9 cellular contexts compared by ENCODE assay signal in genomic region chr14:75267141-75267601, GRCh38. TPM values are rescaled to one million over a fixed set of nuclear protein-coding genes. Genes with fewer than 3 reads are reported as not detected.
A peak's percentile ranks its signal among the peaks of the same experiment; 100 is the strongest.
DNase-seq lines count a peak whose midpoint lies in the region; ATAC-seq, FAIRE-seq and TF ChIP-seq lines count a peak whose summit lies in the region.
"Had no signal": no experiment of that assay in that cellular context is flagged by ENCODE, and none has a peak within 500 bp of the region (broad histone marks: within the 10 kb centered on the region; RNA-seq: fewer than 3 reads in every experiment).

No MANE protein-coding gene starts in this region.

- WGBS in psoas muscle, 3 donors, result 40 to 51% (median 43%) methylated on average over 2 of the region's 2 CpGs

- H3K27ac ChIP-seq in AG04450 (ENCODE audit: low read depth, low read length) (peak overlapping the region; percentile 55), astrocyte (ENCODE audit: low read depth, low read length) (peak overlapping the region; percentile 72), right atrium auricular region (peak overlapping the region; percentile 60 to 75), psoas muscle (peak overlapping the region; percentile 2)

- no peaks in the 10 kb centered on the region for H3K27me3 Mint-ChIP-seq in astrocyte (ENCODE audit: low read depth, unreplicated experiment)
- H3K27me3 Mint-ChIP-seq in natural killer cell treated with Interleukin-12 subunit alpha and Interleukin-12 subunit beta and Interleukin-15 and Interleukin-18, amount 100 ng/mL, for 72 hours, result peaks cover 6% of the 10 kb centered on the region in 2 donors
- peaks cover 27% of the 10 kb centered on the region for H3K27me3 Mint-ChIP-seq in activated T-cell treated with anti-CD3 and anti-CD28 coated beads, Interleukin-2, amount 50 U/mL, for 72 hours (ENCODE audit: low read depth)
- H3K27me3 Mint-ChIP-seq in activated CD4-positive, alpha-beta T cell treated with anti-CD3 and anti-CD28 coated beads for 36 hours, result peaks cover 6% of the 10 kb centered on the region

- peak overlapping the region; percentile 66 for H3K9ac ChIP-seq in astrocyte (ENCODE audit: low read length)

- H3K4me3 Mint-ChIP-seq in astrocyte (ENCODE audit: unreplicated experiment), result peak overlapping the region; percentile 64
- H3K4me3 Mint-ChIP-seq in natural killer cell treated with Interleukin-12 subunit alpha and Interleukin-12 subunit beta and Interleukin-15 and Interleukin-18, amount 100 ng/mL, for 72 hours, result no peak overlapping the region
- no peak overlapping the region for H3K4me3 Mint-ChIP-seq in activated T-cell treated with anti-CD3 and anti-CD28 coated beads, Interleukin-2, amount 50 U/mL, for 72 hours
- no peak overlapping the region for H3K4me3 Mint-ChIP-seq in activated CD4-positive, alpha-beta T cell treated with anti-CD3 and anti-CD28 coated beads for 36 hours
- H3K4me3 Mint-ChIP-seq: stimulated activated memory B cell treated with anti-CD40 and anti-IgM and Interleukin-4, amounts not matched to agents 10 μg/mL and 1 μg/mL and 100 μg/mL, for 72 hours had no signal

- no peaks in the 10 kb centered on the region for H4K20me1 ChIP-seq in astrocyte (ENCODE audit: insufficient read depth, low read length)

- peaks cover 10% of the 10 kb centered on the region for H3K4me1 ChIP-seq in astrocyte (ENCODE audit: insufficient read depth, low read length)
- peaks cover 0 to 20% of the 10 kb centered on the region in 2 donors for H3K4me1 ChIP-seq in right atrium auricular region
- peaks cover 11% of the 10 kb centered on the region for H3K4me1 ChIP-seq in psoas muscle

- H3K27ac Mint-ChIP-seq in astrocyte (ENCODE audit: unreplicated experiment), result peak overlapping the region; percentile 99
- no peak overlapping the region for H3K27ac Mint-ChIP-seq in natural killer cell treated with Interleukin-12 subunit alpha and Interleukin-12 subunit beta and Interleukin-15 and Interleukin-18, amount 100 ng/mL, for 72 hours
- no peak overlapping the region for H3K27ac Mint-ChIP-seq in activated T-cell treated with anti-CD3 and anti-CD28 coated beads, Interleukin-2, amount 50 U/mL, for 72 hours
- no peak overlapping the region for H3K27ac Mint-ChIP-seq in activated CD4-positive, alpha-beta T cell treated with anti-CD3 and anti-CD28 coated beads for 36 hours
- H3K27ac Mint-ChIP-seq: stimulated activated memory B cell treated with anti-CD40 and anti-IgM and Interleukin-4, amounts not matched to agents 10 μg/mL and 1 μg/mL and 100 μg/mL, for 72 hours had no signal

- FAIRE-seq in astrocyte (lab: Jason Lieb, UNC), result peak; percentile 43
- FAIRE-seq in GM12892 (lab: Jason Lieb, UNC), result no peak

- H3K36me3 ChIP-seq in astrocyte (ENCODE audit: insufficient read depth, low read length) (no peaks in the 10 kb centered on the region), right atrium auricular region (no peaks in the 10 kb centered on the region), psoas muscle (ENCODE audit: insufficient read depth in 1 of 2, low read depth in 1 of 2) (no peaks in the 10 kb centered on the region)

- no peak for ATAC-seq in psoas muscle
- ATAC-seq in natural killer cell treated with Interleukin-12 subunit alpha and Interleukin-12 subunit beta and Interleukin-15 and Interleukin-18, amount 100 ng/mL, for 72 hours, result no peak
- no peak for ATAC-seq in activated T-cell treated with anti-CD3 and anti-CD28 coated beads, Interleukin-2, amount 50 U/mL, for 72 hours (replicated peaks in 1 of 2)
- ATAC-seq in activated CD4-positive, alpha-beta T cell treated with anti-CD3 and anti-CD28 coated beads for 36 hours, result no peak
- ATAC-seq: stimulated activated memory B cell treated with anti-CD40 and anti-IgM and Interleukin-4, amounts not matched to agents 10 μg/mL and 1 μg/mL and 100 μg/mL, for 72 hours had no signal

- intact Hi-C loops in psoas muscle (cut with DNase I), result no loop called here
- intact Hi-C loops in activated CD4-positive, alpha-beta T cell treated with anti-CD3 and anti-CD28 coated beads for 36 hours (cut with DNase I, micrococcal nuclease), result no loop called here

- no peaks in the 10 kb centered on the region for H3K36me3 Mint-ChIP-seq in astrocyte (ENCODE audit: low read depth, unreplicated experiment)
- no peaks in the 10 kb centered on the region for H3K36me3 Mint-ChIP-seq in natural killer cell treated with Interleukin-12 subunit alpha and Interleukin-12 subunit beta and Interleukin-15 and Interleukin-18, amount 100 ng/mL, for 72 hours
- H3K36me3 Mint-ChIP-seq in activated T-cell treated with anti-CD3 and anti-CD28 coated beads, Interleukin-2, amount 50 U/mL, for 72 hours (ENCODE audit: insufficient read depth in 2 of 2), result no peaks in the 10 kb centered on the region
- H3K36me3 Mint-ChIP-seq in activated CD4-positive, alpha-beta T cell treated with anti-CD3 and anti-CD28 coated beads for 36 hours (ENCODE audit: low read depth), result no peaks in the 10 kb centered on the region
- H3K36me3 Mint-ChIP-seq: stimulated activated memory B cell treated with anti-CD40 and anti-IgM and Interleukin-4, amounts not matched to agents 10 μg/mL and 1 μg/mL and 100 μg/mL, for 72 hours had no signal

- H3K4me3 ChIP-seq in AG04450 (ENCODE audit: low read depth, low read length) (no peak overlapping the region), astrocyte (ENCODE audit: insufficient read depth, low read depth, low read length) (no peak overlapping the region), right atrium auricular region (no peak overlapping the region), psoas muscle (no peak overlapping the region)

- DNase-seq in AG04450 (ENCODE audit: low read depth, low spot score), result no peak
- peak; percentile 82 for DNase-seq in astrocyte (ENCODE audit: low read depth)
- DNase-seq in right atrium auricular region (ENCODE audit: low spot score), result no peak
- DNase-seq in psoas muscle, result no peak
- DNase-seq in GM12892 (ENCODE audit: insufficient read length), result no peak
- no peak for DNase-seq in natural killer cell treated with Interleukin-12 subunit alpha and Interleukin-12 subunit beta and Interleukin-15 and Interleukin-18, amount 100 ng/mL, for 72 hours (ENCODE audit: low spot score)
- DNase-seq in activated T-cell treated with anti-CD3 and anti-CD28 coated beads, Interleukin-2, amount 50 U/mL, for 72 hours, result no peak
- no peak for DNase-seq in activated CD4-positive, alpha-beta T cell treated with anti-CD3 and anti-CD28 coated beads for 36 hours

- TF ChIP-seq CTCF in AG04450 (IDR thresholded peaks at IDR 0.05; ENCODE audit: low read depth, low read length) (no peak), astrocyte (IDR thresholded peaks at IDR 0.05; ENCODE audit: insufficient read depth, low read depth, low read length) (no peak), right atrium auricular region (IDR thresholded peaks at IDR 0.05) (no peak), psoas muscle (IDR thresholded peaks at IDR 0.05) (no peak)

- no peaks in the 10 kb centered on the region for H3K9me3 Mint-ChIP-seq in astrocyte (ENCODE audit: unreplicated experiment)
- no peaks in the 10 kb centered on the region for H3K9me3 Mint-ChIP-seq in natural killer cell treated with Interleukin-12 subunit alpha and Interleukin-12 subunit beta and Interleukin-15 and Interleukin-18, amount 100 ng/mL, for 72 hours
- H3K9me3 Mint-ChIP-seq in activated T-cell treated with anti-CD3 and anti-CD28 coated beads, Interleukin-2, amount 50 U/mL, for 72 hours, result no peaks in the 10 kb centered on the region
- H3K9me3 Mint-ChIP-seq in activated CD4-positive, alpha-beta T cell treated with anti-CD3 and anti-CD28 coated beads for 36 hours (ENCODE audit: low read depth), result no peaks in the 10 kb centered on the region
- H3K9me3 Mint-ChIP-seq: stimulated activated memory B cell treated with anti-CD40 and anti-IgM and Interleukin-4, amounts not matched to agents 10 μg/mL and 1 μg/mL and 100 μg/mL, for 72 hours had no signal

- peak overlapping the region; percentile 53 for H2AFZ ChIP-seq in astrocyte (ENCODE audit: low read depth, low read length)

- peaks cover 12% of the 10 kb centered on the region for H3K4me1 Mint-ChIP-seq in astrocyte (ENCODE audit: low read depth, unreplicated experiment)
- peaks cover 3 to 5% of the 10 kb centered on the region in 2 donors for H3K4me1 Mint-ChIP-seq in natural killer cell treated with Interleukin-12 subunit alpha and Interleukin-12 subunit beta and Interleukin-15 and Interleukin-18, amount 100 ng/mL, for 72 hours (ENCODE audit: low read depth in 2 of 2)
- H3K4me1 Mint-ChIP-seq in activated T-cell treated with anti-CD3 and anti-CD28 coated beads, Interleukin-2, amount 50 U/mL, for 72 hours (ENCODE audit: low read depth), result peaks cover 6% of the 10 kb centered on the region
- H3K4me1 Mint-ChIP-seq in activated CD4-positive, alpha-beta T cell treated with anti-CD3 and anti-CD28 coated beads for 36 hours, result peaks cover 6% of the 10 kb centered on the region
- H3K4me1 Mint-ChIP-seq: stimulated activated memory B cell treated with anti-CD40 and anti-IgM and Interleukin-4, amounts not matched to agents 10 μg/mL and 1 μg/mL and 100 μg/mL, for 72 hours had no signal

- peak overlapping the region; percentile 65 for H3K4me2 ChIP-seq in astrocyte (ENCODE audit: low read length)

- POLR2A ChIA-PET in AG04450 (lab: Yijun Ruan, JAX), result interaction anchor here (0.6 to 2.5 kb wide), 3 partner anchors 8 to 285 kb away, joined by 3 to 8 read pairs (median 6); no protein-coding TSS in a partner anchor
- POLR2A ChIA-PET in activated CD4-positive, alpha-beta T cell treated with anti-CD3 and anti-CD28 coated beads for 36 hours (lab: Charles Lee), result interaction anchor here (0.7 to 1.4 kb wide), 2 partner anchors 11 to 17 kb away, joined by 3 read pairs; partner anchors contain the start of gene FOS

- no peaks in the 10 kb centered on the region for H3K79me2 ChIP-seq in astrocyte (ENCODE audit: insufficient read depth, low read length)

- no peak for TF ChIP-seq POLR2A in GM12892 (IDR thresholded peaks at IDR 0.05; ENCODE audit: low read depth, low read length)

- no peaks in the 10 kb centered on the region for H3K9me3 ChIP-seq in AG04450 (ENCODE audit: control insufficient read depth, insufficient read depth, low read length)
- no peaks in the 10 kb centered on the region for H3K9me3 ChIP-seq in astrocyte (ENCODE audit: insufficient read depth, low read depth, low read length)
- H3K9me3 ChIP-seq in right atrium auricular region, result no peaks in the 10 kb centered on the region
- no peaks in the 10 kb centered on the region for H3K9me3 ChIP-seq in psoas muscle

- CTCF ChIA-PET in AG04450 (lab: Charles Lee), result interaction anchor here (0.6 to 1.5 kb wide), 4 partner anchors 9 to 221 kb away, joined by 4 to 5 read pairs (median 4); no protein-coding TSS in a partner anchor
- CTCF ChIA-PET in activated CD4-positive, alpha-beta T cell treated with anti-CD3 and anti-CD28 coated beads for 36 hours (lab: Charles Lee), result interaction anchor here (0.6 to 1.4 kb wide), 7 partner anchors 13 to 131 kb away, joined by 3 to 4 read pairs (median 3); no protein-coding TSS in a partner anchor

- peaks cover 3% of the 10 kb centered on the region for H3K27me3 ChIP-seq in AG04450 (ENCODE audit: control insufficient read depth, insufficient read depth, low read length)
- no peaks in the 10 kb centered on the region for H3K27me3 ChIP-seq in astrocyte (ENCODE audit: insufficient read depth, low read length)
- no peaks in the 10 kb centered on the region for H3K27me3 ChIP-seq in right atrium auricular region
- H3K27me3 ChIP-seq in psoas muscle (ENCODE audit: insufficient read depth in 3 of 3, low read length in 2 of 3), result no peaks in the 10 kb centered on the region

RNA-seq across cellular contexts. Expression of gene FOS, which starts 11.5 kb away (rescaled TPM):
- polyA plus RNA-seq in AG04450 (2011; rRNA removed) (30.6 and 55.8 TPM in 2 replicates), psoas muscle (10 to 100 TPM; 15.5 to 51.0 (median 33.8) TPM)
- 112 and 193 TPM in 2 replicates for polyA minus RNA-seq in AG04450 (2011; rRNA and poly(A)+ RNA removed)
- total RNA-seq in astrocyte (33.9 and 57.7 TPM in 2 replicates), right atrium auricular region (100 to 1,000 TPM; 232 to 555 TPM), psoas muscle (100 to 1,000 TPM in 2 of 4 donors, 10 to 100 TPM in 2; 20.7 to 279 (median 95.1) TPM)
- polyA plus RNA-seq in GM12892 (2012; ENCODE audit: missing spikeins), result 5.3 TPM
- total RNA-seq in natural killer cell treated with Interleukin-12 subunit alpha and Interleukin-12 subunit beta and Interleukin-15 and Interleukin-18, amount 100 ng/mL, for 72 hours, result 10 to 100 TPM; 25.3 to 35.2 TPM
- 10 to 100 TPM; 39.1 to 41.7 TPM for total RNA-seq in activated T-cell treated with anti-CD3 and anti-CD28 coated beads, Interleukin-2, amount 50 U/mL, for 72 hours
- total RNA-seq in activated CD4-positive, alpha-beta T cell treated with anti-CD3 and anti-CD28 coated beads for 36 hours, result 10 to 100 TPM; 16.0 to 21.1 TPM

Comparison
In these comparisons a context has a peak if more than half of its experiments do, and no peak if none do; other contexts are left out.
1. H3K27ac ChIP-seq: peak in every context shown above with its lines; median percentile 72 in astrocyte; 68 in right atrium auricular region; 55 in AG04450; 2 in psoas muscle.